In the genomic region with DNA sequence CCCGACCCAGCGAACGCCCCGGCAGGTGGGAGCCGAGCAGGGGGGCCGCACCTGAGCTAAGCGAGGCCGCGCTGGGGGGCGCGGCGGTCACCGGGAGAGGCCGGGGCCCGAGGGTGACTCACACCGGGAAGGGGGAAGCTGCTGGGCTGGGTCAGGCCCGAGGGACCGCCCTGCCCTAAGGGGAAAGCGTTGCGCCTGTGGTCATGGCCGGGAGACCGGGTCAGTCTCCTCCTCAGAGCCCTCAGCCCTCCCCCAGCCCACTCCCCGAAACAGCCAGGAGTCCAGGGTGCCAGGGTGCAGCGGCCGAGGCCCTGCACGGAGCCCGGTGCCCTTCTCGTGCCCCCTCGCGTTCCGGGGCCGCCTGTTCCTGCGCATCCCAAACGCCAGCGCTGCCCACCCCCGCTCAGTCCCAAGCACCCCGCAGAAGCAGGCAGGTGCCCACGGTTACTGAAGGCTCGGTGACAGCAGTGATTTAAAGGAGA, we compare ENCODE assay signal across 9 cellular contexts. TPM values are rescaled to one million over a fixed set of nuclear protein-coding genes. Genes with fewer than 3 reads are reported as not detected.
A peak's percentile ranks its signal among the peaks of the same experiment; 100 is the strongest.
DNase-seq lines count a peak whose midpoint lies in the region; ATAC-seq, FAIRE-seq and TF ChIP-seq lines count a peak whose summit lies in the region.
"Had no signal": no experiment of that assay in that cellular context is flagged by ENCODE, and none has a peak within 500 bp of the region (broad histone marks: within the 10 kb centered on the region; RNA-seq: fewer than 3 reads in every experiment).

No MANE protein-coding gene starts in this region.

- H3K4me2 ChIP-seq in H1 (ENCODE audit: insufficient read depth in 1 of 2, low read depth in 2 of 2, low read length in 2 of 2) = peak overlapping the region; percentile 62 to 74

- peaks cover 9% of the 10 kb centered on the region; the same call in 1 of the 2 replicates for H3K23me2 ChIP-seq in H1 (ENCODE audit: low read depth, low read length)

- no peaks in the 10 kb centered on the region for H3K36me3 Mint-ChIP-seq in naive thymus-derived CD8-positive, alpha-beta T cell

- H3K9ac ChIP-seq in H1 (replicated peaks in 1 of 4; ENCODE audit: extremely low read depth in 1 of 4, low read depth in 3 of 4, low read length in 3 of 4) = no peak overlapping the region

- peaks cover 0 to 5% of the 10 kb centered on the region in 2 experiments; a peak in 1 of 4 replicates for H3K79me2 ChIP-seq in H1 (ENCODE audit: control insufficient read depth in 1 of 2, insufficient read depth in 2 of 2, low read length in 2 of 2)

- no peaks in the 10 kb centered on the region for H3K36me3 ChIP-seq in H1 (ENCODE audit: control insufficient read depth in 2 of 4, insufficient read depth in 4 of 4, low read length in 3 of 4)

- H2BK20ac ChIP-seq in H1 (ENCODE audit: low read length) = no peak overlapping the region

- 45% methylated on average over 21 of the region's 39 CpGs; no CpG with 5 or more reads in 1 of the 2 experiments for WGBS in H1 (ENCODE audit: extremely low coverage in 1 of 2, insufficient coverage in 1 of 2, insufficient read length in 1 of 2, insufficient replicate concordance in 2 of 2, low coverage in 1 of 2, low lambda C conversion rate in 2 of 2, missing lambda C conversion rate in 1 of 2), 2 experiments

- H3K4me3 ChIP-seq in H1 (ENCODE audit: extremely low read depth in 1 of 4, insufficient read depth in 2 of 4, low read depth in 3 of 4, low read length in 4 of 4) = peak overlapping the region; percentile 24 to 84 (median 32)

- H2BK15ac ChIP-seq in H1 (ENCODE audit: low read length) = no peak overlapping the region

- no peak for TF ChIP-seq POLR2A in H1 (IDR thresholded peaks at IDR 0.05; ENCODE audit: control extremely low read depth in 1 of 2, low read depth in 2 of 2, low read length in 2 of 2)

- no peak overlapping the region for H4K5ac ChIP-seq in H1 (ENCODE audit: insufficient read length, low read depth, low read length)

- peak overlapping the region in 2 of 10 donors; percentile 47 to 78 for H3K27ac Mint-ChIP-seq in naive thymus-derived CD8-positive, alpha-beta T cell

- no peak for TF ChIP-seq RAD21 in H1 (IDR thresholded peaks at IDR 0.05 in 1 of 2, conservative IDR thresholded peaks at IDR 0.05 in 1 of 2; ENCODE audit: low read depth in 2 of 2, low read length in 2 of 2)

- H3K27ac ChIP-seq in H1 (ENCODE audit: low read depth, low read length) = no peak overlapping the region

- H3K27me3 ChIP-seq in H1 (replicated peaks in 1 of 4; ENCODE audit: control insufficient read depth in 3 of 4, extremely low read depth in 1 of 4, insufficient read depth in 3 of 4, low read length in 3 of 4) = peaks cover 0 to 13% (median 2%) of the 10 kb centered on the region in 4 experiments; a peak in 4 of 7 replicates

- peak; percentile 76 for DNase-seq in DMS53 (lab: John Stamatoyannopoulos, UW)
- no peak for DNase-seq in DMS53 treated with DMSO at 0.1 percent for 48 hours (lab: John Stamatoyannopoulos, UW; ENCODE audit: unreplicated experiment)
- DNase-seq in M059J (ENCODE audit: low read depth) = peak; percentile 31
- no peak for DNase-seq in H1 (ENCODE audit: low read depth in 1 of 2, low spot score in 2 of 2)
- peak in 1 of 10 donors; percentile 63 for DNase-seq in naive thymus-derived CD8-positive, alpha-beta T cell
- no peak for DNase-seq in KG1 (lab: John Stamatoyannopoulos, UW)
- DNase-seq in NCI-H1436 (lab: John Stamatoyannopoulos, UW) = no peak
- DNase-seq in NCI-H2107 treated with DMSO at 0.1 percent for 48 hours (lab: John Stamatoyannopoulos, UW; ENCODE audit: unreplicated experiment) = no peak

- no peaks in the 10 kb centered on the region for H3K79me1 ChIP-seq in H1 (ENCODE audit: low read depth, low read length)

- TF ChIP-seq CTCF in H1 (IDR thresholded peaks at IDR 0.05; ENCODE audit: control extremely low read depth in 1 of 3, insufficient read depth in 1 of 3, low read depth in 1 of 3, low read length in 3 of 3) = no peak

- no peaks in the 10 kb centered on the region for H3K9me3 ChIP-seq in H1 (ENCODE audit: insufficient read depth in 2 of 2, low read depth in 1 of 2, low read length in 1 of 2)

- no peak for TF ChIP-seq EP300 in H1 (IDR thresholded peaks at IDR 0.05; ENCODE audit: borderline replicate concordance in 1 of 2, low read depth in 2 of 2, low read length in 2 of 2)

- H4K8ac ChIP-seq in H1 (ENCODE audit: extremely low read depth, insufficient read depth, low read length) = peak overlapping the region; percentile 93

- no peak overlapping the region for H3K4ac ChIP-seq in H1 (replicated peaks; ENCODE audit: insufficient read length, low read depth, low read length)

- POLR2A ChIA-PET in H1 (lab: Charles Lee; ENCODE audit: partially characterized antibody) = interaction anchor here (0.8 to 2.1 kb wide), 4 partner anchors 9 to 156 kb away, joined by 3 to 11 read pairs (median 6); no protein-coding TSS in a partner anchor
- POLR2A ChIA-PET in naive thymus-derived CD8-positive, alpha-beta T cell (lab: Charles Lee) = interaction anchor here (0.6 to 2.5 kb wide), 6 partner anchors 25 to 187 kb away, joined by 3 to 26 read pairs (median 3); partner anchors contain the start of genes NRARP and NSMF

- no peak overlapping the region for H2BK5ac ChIP-seq in H1 (ENCODE audit: low read depth, low read length)

- no peak overlapping the region for H2AFZ ChIP-seq in H1 (ENCODE audit: low read length)

- H3K4me1 ChIP-seq in H1 (replicated peaks in 1 of 4; ENCODE audit: control insufficient read depth in 3 of 4, insufficient read depth in 4 of 4, low read length in 3 of 4) = peaks cover 0 to 2% (median 0%) of the 10 kb centered on the region in 4 experiments; a peak in 1 of 7 replicates

- CTCF ChIA-PET in H1 (lab: Charles Lee; ENCODE audit: partially characterized antibody) = interaction anchor here (0.8 to 2.4 kb wide), 8 partner anchors 8 to 759 kb away, joined by 3 to 8 read pairs (median 4); partner anchors contain the start of gene TOR4A

- peak overlapping the region in 9 of 10 donors; percentile 63 to 80 (median 77) for H3K4me3 Mint-ChIP-seq in naive thymus-derived CD8-positive, alpha-beta T cell

- no peak overlapping the region for H3K56ac ChIP-seq in H1 (replicated peaks; ENCODE audit: insufficient read length, low read depth, low read length)

- H2AK5ac ChIP-seq in H1 (ENCODE audit: low read depth, low read length) = no peak overlapping the region

- ATAC-seq in naive thymus-derived CD8-positive, alpha-beta T cell = peak in 1 of 2 donors; percentile 3

- no peak overlapping the region for H4K91ac ChIP-seq in H1 (replicated peaks; ENCODE audit: insufficient read length, low read length)

- no peak overlapping the region for H2BK120ac ChIP-seq in H1 (replicated peaks; ENCODE audit: low read depth, low read length)

- H3K9me3 Mint-ChIP-seq in naive thymus-derived CD8-positive, alpha-beta T cell = no peaks in the 10 kb centered on the region

- no peak overlapping the region for H3K23ac ChIP-seq in H1 (ENCODE audit: insufficient read length)

- FAIRE-seq in H1 (lab: Jason Lieb, UNC) = no peak
- FAIRE-seq: A204.1 had no signal

- H3K27me3 Mint-ChIP-seq in naive thymus-derived CD8-positive, alpha-beta T cell = no peaks in the 10 kb centered on the region

- H3K14ac ChIP-seq in H1 (ENCODE audit: insufficient read length) = no peak overlapping the region

- H4K20me1 ChIP-seq in H1 (replicated peaks in 1 of 2; ENCODE audit: control insufficient read depth in 1 of 2, insufficient read depth in 2 of 2, low read length in 2 of 2) = peaks cover 0 to 1% of the 10 kb centered on the region in 2 experiments

- peaks cover 0 to 20% (median 11%) of the 10 kb centered on the region in 4 donors for H3K4me1 Mint-ChIP-seq in naive thymus-derived CD8-positive, alpha-beta T cell

- H2BK12ac ChIP-seq in H1 (ENCODE audit: low read depth, low read length) = no peak overlapping the region

- H3K18ac ChIP-seq in H1 (ENCODE audit: extremely low read depth, low read length) = peak overlapping the region; percentile 19; the same call in 1 of the 2 replicates

RNA-seq across cellular contexts. Expression of gene NOXA1, which starts 0.7 kb away (rescaled TPM):
- not detected in 2 replicates for total RNA-seq in M059J (2014; rRNA removed; shearing (Covaris generic))
- total RNA-seq in H1 (2021; fragmentation: NEBNext Ultra II Directional; extraction: Animal tissue kit (Norgen Biotek cat#: 25700)) = 0.34 and 0.55 TPM in 2 replicates
- 0.91 and 1.5 TPM in 2 replicates for polyA plus RNA-seq in H1 (2011; rRNA removed)
- 1.3 TPM for polyA plus RNA-seq in H1 (2011; cell fraction: cytosol; rRNA removed)
- 4.7 TPM for polyA plus RNA-seq in H1 (2011; cell fraction: nucleus; rRNA removed)
- 0.41 to 1.2 TPM (median 0.88 TPM) in 4 replicates for polyA plus RNA-seq in H1 (2012, experiment 1 of 2)
- 0.25 TPM for polyA plus RNA-seq in H1 (2012, experiment 2 of 2)
- polyA plus RNA-seq in H1 (2013, experiment 1 of 2) = 0.53 TPM
- 0.44 TPM for polyA plus RNA-seq in H1 (2013, experiment 2 of 2)
- polyA minus RNA-seq in H1 (2011; rRNA and poly(A)+ RNA removed) = not detected in 2 replicates
- polyA minus RNA-seq in H1 (2011; cell fraction: cytosol; rRNA and poly(A)+ RNA removed) = 0.81 TPM
- polyA minus RNA-seq in H1 (2011; cell fraction: nucleus; rRNA and poly(A)+ RNA removed) = 1.5 TPM
- 1 to 10 TPM; 4.1 to 4.5 TPM for total RNA-seq in naive thymus-derived CD8-positive, alpha-beta T cell
- 1 to 10 TPM in 2 of 3 donors, under 1 TPM in 1; 0.75 to 1.1 (median 1.1) TPM for polyA plus RNA-seq in naive thymus-derived CD8-positive, alpha-beta T cell

RNA-seq across cellular contexts. Expression of gene EXD3, which starts 0.9 kb away (rescaled TPM):
- total RNA-seq in M059J (2014; rRNA removed; shearing (Covaris generic)) = 1.6 and 2.7 TPM in 2 replicates
- total RNA-seq in H1 (2021; fragmentation: NEBNext Ultra II Directional; extraction: Animal tissue kit (Norgen Biotek cat#: 25700)) = 7.0 and 7.2 TPM in 2 replicates
- polyA plus RNA-seq in H1 (2011; rRNA removed) = 9.4 and 12.7 TPM in 2 replicates
- polyA plus RNA-seq in H1 (2011; cell fraction: cytosol; rRNA removed) = 11.1 TPM
- 40.6 TPM for polyA plus RNA-seq in H1 (2011; cell fraction: nucleus; rRNA removed)
- 4.4 to 11.7 TPM (median 10.6 TPM) in 4 replicates for polyA plus RNA-seq in H1 (2012, experiment 1 of 2)
- polyA plus RNA-seq in H1 (2012, experiment 2 of 2) = 6.7 TPM
- polyA plus RNA-seq in H1 (2013, experiment 1 of 2) = 5.3 TPM
- polyA plus RNA-seq in H1 (2013, experiment 2 of 2) = 4.9 TPM
- 2.7 and 6.9 TPM in 2 replicates for polyA minus RNA-seq in H1 (2011; rRNA and poly(A)+ RNA removed)
- polyA minus RNA-seq in H1 (2011; cell fraction: cytosol; rRNA and poly(A)+ RNA removed) = 6.4 TPM
- polyA minus RNA-seq in H1 (2011; cell fraction: nucleus; rRNA and poly(A)+ RNA removed) = 11.7 TPM
- total RNA-seq in naive thymus-derived CD8-positive, alpha-beta T cell = 10 to 100 TPM; 26.4 to 28.3 TPM
- polyA plus RNA-seq in naive thymus-derived CD8-positive, alpha-beta T cell = 1 to 10 TPM; 2.6 to 4.3 (median 3.9) TPM

RNA-seq across cellular contexts. Expression of gene ENTPD8, which starts 17.3 kb away (rescaled TPM):
- total RNA-seq in M059J (2014; rRNA removed; shearing (Covaris generic)) = not detected in 2 replicates
- total RNA-seq in H1 (2021; fragmentation: NEBNext Ultra II Directional; extraction: Animal tissue kit (Norgen Biotek cat#: 25700)) = 0.33 and 0.48 TPM in 2 replicates
- 0.51 and 1.1 TPM in 2 replicates for polyA plus RNA-seq in H1 (2011; rRNA removed)
- 0.69 TPM for polyA plus RNA-seq in H1 (2011; cell fraction: cytosol; rRNA removed)
- polyA plus RNA-seq in H1 (2011; cell fraction: nucleus; rRNA removed) = 6.1 TPM
- 0.39 to 1.0 TPM (median 0.86 TPM) in 4 replicates for polyA plus RNA-seq in H1 (2012, experiment 1 of 2)
- 0.30 TPM for polyA plus RNA-seq in H1 (2012, experiment 2 of 2)
- polyA plus RNA-seq in H1 (2013, experiment 1 of 2) = 0.45 TPM
- polyA plus RNA-seq in H1 (2013, experiment 2 of 2) = 0.40 TPM
- 0.12 TPM in 1 of 2 replicates, not detected in the other for polyA minus RNA-seq in H1 (2011; rRNA and poly(A)+ RNA removed)
- polyA minus RNA-seq in H1 (2011; cell fraction: cytosol; rRNA and poly(A)+ RNA removed) = not detected
- 0.40 TPM for polyA minus RNA-seq in H1 (2011; cell fraction: nucleus; rRNA and poly(A)+ RNA removed)
- total RNA-seq in naive thymus-derived CD8-positive, alpha-beta T cell = not detected
- not detected for polyA plus RNA-seq in naive thymus-derived CD8-positive, alpha-beta T cell

RNA-seq across cellular contexts. Expression of gene NSMF, which starts 35.3 kb away (rescaled TPM):
- total RNA-seq in M059J (2014; rRNA removed; shearing (Covaris generic)) = 11.8 and 24.0 TPM in 2 replicates
- 55.5 and 56.7 TPM in 2 replicates for total RNA-seq in H1 (2021; fragmentation: NEBNext Ultra II Directional; extraction: Animal tissue kit (Norgen Biotek cat#: 25700))
- polyA plus RNA-seq in H1 (2011; rRNA removed) = 65.1 and 90.8 TPM in 2 replicates
- polyA plus RNA-seq in H1 (2011; cell fraction: cytosol; rRNA removed) = 65.8 TPM
- 223 TPM for polyA plus RNA-seq in H1 (2011; cell fraction: nucleus; rRNA removed)
- polyA plus RNA-seq in H1 (2012, experiment 1 of 2) = 31.7 to 60.6 TPM (median 47.9 TPM) in 4 replicates
- 42.0 TPM for polyA plus RNA-seq in H1 (2012, experiment 2 of 2)
- polyA plus RNA-seq in H1 (2013, experiment 1 of 2) = 39.5 TPM
- 37.5 TPM for polyA plus RNA-seq in H1 (2013, experiment 2 of 2)
- polyA minus RNA-seq in H1 (2011; rRNA and poly(A)+ RNA removed) = 23.1 and 28.8 TPM in 2 replicates
- 32.0 TPM for polyA minus RNA-seq in H1 (2011; cell fraction: cytosol; rRNA and poly(A)+ RNA removed)
- polyA minus RNA-seq in H1 (2011; cell fraction: nucleus; rRNA and poly(A)+ RNA removed) = 41.2 TPM
- total RNA-seq in naive thymus-derived CD8-positive, alpha-beta T cell = 10 to 100 TPM; 19.1 to 19.3 TPM
- 10 to 100 TPM in 1 of 3 donors, 1 to 10 TPM in 2; 7.7 to 14.7 (median 8.2) TPM for polyA plus RNA-seq in naive thymus-derived CD8-positive, alpha-beta T cell

Comparison
In these comparisons a context has a peak if more than half of its experiments do, and no peak if none do; other contexts are left out.
1. DNase-seq: peak in DMS53 (single experiment) and M059J (single experiment); none in DMS53 treated with DMSO at 0.1 percent for 48 hours (single experiment), H1 (0 of 2), KG1 (single experiment), NCI-H1436 (single experiment) and NCI-H2107 treated with DMSO at 0.1 percent for 48 hours (single experiment).